8 cellular contexts compared by ENCODE assay signal in the genomic region with DNA sequence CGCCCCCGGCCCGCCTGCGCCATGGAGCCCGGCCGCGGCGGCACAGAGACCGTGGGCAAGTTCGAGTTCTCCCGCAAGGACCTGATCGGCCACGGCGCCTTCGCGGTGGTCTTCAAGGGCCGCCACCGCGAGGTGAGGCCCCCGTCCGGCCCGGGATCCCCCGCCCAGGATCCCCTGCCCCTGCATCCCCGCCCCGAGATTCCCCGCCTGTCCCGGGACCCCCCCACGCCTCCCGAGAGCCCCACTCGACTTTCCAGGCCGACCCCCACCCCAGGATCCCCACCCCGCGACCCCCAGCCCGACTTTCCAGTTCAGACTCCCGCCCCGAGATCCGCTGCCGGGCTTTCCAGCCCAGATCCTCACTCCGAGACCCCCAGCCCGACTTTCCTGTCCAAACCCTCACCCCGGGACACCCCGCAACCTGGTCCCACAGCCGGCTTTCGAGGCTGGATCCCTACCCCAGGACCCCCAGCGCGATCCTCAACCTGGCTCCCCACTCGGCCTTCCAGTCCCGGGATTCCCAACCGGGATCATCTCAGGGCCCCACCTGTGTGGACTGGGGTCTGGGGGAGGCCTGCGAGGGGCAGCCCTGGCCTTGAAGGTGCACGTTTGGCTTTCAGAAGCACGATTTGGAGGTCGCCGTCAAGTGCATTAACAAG. TPM values are rescaled to one million over a fixed set of nuclear protein-coding genes. Genes with fewer than 3 reads are reported as not detected.
DNase-seq lines count a peak whose midpoint lies in the region; ATAC-seq and TF ChIP-seq lines count a peak whose summit lies in the region.

No MANE protein-coding gene starts in this region.

- H3K27ac Mint-ChIP-seq in T-helper 1 cell treated with Interleukin-12 subunit alpha and Interleukin-12 subunit beta and Interleukin-4 antibody, amounts not matched to agents 30 μg/mL and 1 μg/mL, for 36 hours: peak overlapping the region; percentile 82
- peak overlapping the region; percentile 91 for H3K27ac Mint-ChIP-seq in endodermal cell
- H3K27ac Mint-ChIP-seq in naive thymus-derived CD8-positive, alpha-beta T cell: peak overlapping the region; percentile 76 to 96 (median 88)

- TF ChIP-seq CTCF in Panc1 (IDR thresholded peaks at IDR 0.05) (no peak), endodermal cell (conservative IDR thresholded peaks at IDR 0.05) (no peak)

- no peaks in the 10 kb centered on the region for H3K36me3 Mint-ChIP-seq in T-helper 1 cell treated with Interleukin-12 subunit alpha and Interleukin-12 subunit beta and Interleukin-4 antibody, amounts not matched to agents 30 μg/mL and 1 μg/mL, for 36 hours (ENCODE audit: low read depth)
- peaks cover 14% of the 10 kb centered on the region for H3K36me3 Mint-ChIP-seq in endodermal cell (ENCODE audit: low read depth)
- H3K36me3 Mint-ChIP-seq in naive thymus-derived CD8-positive, alpha-beta T cell: peaks cover 0 to 2% (median 0%) of the 10 kb centered on the region in 3 donors

- H3K27me3 ChIP-seq in Panc1 (ENCODE audit: control insufficient read depth, insufficient read depth, low read length) (no peaks in the 10 kb centered on the region), endodermal cell (ENCODE audit: control insufficient read depth, insufficient read depth, low read length, poor library complexity, severe bottlenecking) (no peaks in the 10 kb centered on the region)

- H3K9me3 ChIP-seq in Panc1 (ENCODE audit: control insufficient read depth, insufficient read depth, low read depth, low read length) (no peaks in the 10 kb centered on the region), endodermal cell (ENCODE audit: control insufficient read depth, low read length) (no peaks in the 10 kb centered on the region)

- in situ Hi-C loops in Panc1 (cut with HindIII; ENCODE audit: low pct_unique_long_range_greater_than_20kb, low sequenced_read_pairs): no loop called here

- H3K4me1 ChIP-seq in Panc1 (ENCODE audit: control insufficient read depth, insufficient read depth, low read length): 0 out of 2 replicates have a peak, but pooled peaks cover 4% of the 10 kb centered on the region
- H3K4me1 ChIP-seq in endodermal cell (ENCODE audit: control insufficient read depth, insufficient read depth, low read length): no peaks in the 10 kb centered on the region

- peak overlapping the region; percentile 73 for H3K27ac ChIP-seq in Panc1 (ENCODE audit: low read length)
- H3K27ac ChIP-seq in endodermal cell (ENCODE audit: low read depth, low read length): no peak overlapping the region

- intact Hi-C loops in Panc1 (cut with micrococcal nuclease; ENCODE audit: unreplicated experiment): no loop called here

- H3K36me3 ChIP-seq in Panc1 (ENCODE audit: control insufficient read depth, insufficient read depth, low read length): no peaks in the 10 kb centered on the region
- peaks cover 18% of the 10 kb centered on the region for H3K36me3 ChIP-seq in endodermal cell (ENCODE audit: control insufficient read depth, insufficient read depth, low read length)

- DNase-seq in T-helper 1 cell (no peak), Panc1 (ENCODE audit: low read depth, low spot score) (no peak), endodermal cell (peak; percentile 79), NCI-H1436 (lab: John Stamatoyannopoulos, UW) (no peak), left lobe of liver (ENCODE audit: low spot score) (no peak)
- DNase-seq in naive thymus-derived CD8-positive, alpha-beta T cell: peak in 1 of 10 donors; percentile 34

- H3K4me1 Mint-ChIP-seq in T-helper 1 cell treated with Interleukin-12 subunit alpha and Interleukin-12 subunit beta and Interleukin-4 antibody, amounts not matched to agents 30 μg/mL and 1 μg/mL, for 36 hours (ENCODE audit: low read depth): peaks cover 5% of the 10 kb centered on the region
- peaks cover 9% of the 10 kb centered on the region for H3K4me1 Mint-ChIP-seq in endodermal cell
- peaks cover 9 to 30% (median 21%) of the 10 kb centered on the region in 4 donors for H3K4me1 Mint-ChIP-seq in naive thymus-derived CD8-positive, alpha-beta T cell

- BruUV-seq in Panc1 (replicated peaks; lab: Mats Ljungman, UMichigan): no TSS peak

- CTCF ChIA-PET in Panc1 (lab: Charles Lee): no interaction called here

- peak overlapping the region; percentile 84 for H3K4me3 Mint-ChIP-seq in T-helper 1 cell treated with Interleukin-12 subunit alpha and Interleukin-12 subunit beta and Interleukin-4 antibody, amounts not matched to agents 30 μg/mL and 1 μg/mL, for 36 hours
- H3K4me3 Mint-ChIP-seq in endodermal cell: peak overlapping the region; percentile 79
- H3K4me3 Mint-ChIP-seq in naive thymus-derived CD8-positive, alpha-beta T cell: peak overlapping the region; percentile 75 to 95 (median 88)

- no peaks in the 10 kb centered on the region for H3K9me3 Mint-ChIP-seq in T-helper 1 cell treated with Interleukin-12 subunit alpha and Interleukin-12 subunit beta and Interleukin-4 antibody, amounts not matched to agents 30 μg/mL and 1 μg/mL, for 36 hours
- peaks cover 1% of the 10 kb centered on the region for H3K9me3 Mint-ChIP-seq in endodermal cell
- H3K9me3 Mint-ChIP-seq in naive thymus-derived CD8-positive, alpha-beta T cell: no peaks in the 10 kb centered on the region

- H3K4me3 ChIP-seq in Panc1 (ENCODE audit: low read depth in 2 of 2, low read length in 2 of 2) (peak overlapping the region; percentile 70 to 82), endodermal cell (ENCODE audit: low read length) (peak overlapping the region; percentile 87)

- 2 to 5% methylated on average over 11 to 46 of the region's 54 CpGs for WGBS in endodermal cell (ENCODE audit: insufficient coverage in 1 of 2, insufficient read length in 1 of 2), 2 experiments

- POLR2A ChIA-PET in Panc1 (lab: Charles Lee): no interaction called here
- POLR2A ChIA-PET in naive thymus-derived CD8-positive, alpha-beta T cell (lab: Charles Lee): interaction anchor here (2.1 kb wide), 1 partner anchor 33 kb away, joined by 7 read pairs; no protein-coding TSS in a partner anchor

- H3K9ac ChIP-seq in endodermal cell (ENCODE audit: extremely low read depth, low read length, poor library complexity, severe bottlenecking): peak overlapping the region; percentile 69

- no peaks in the 10 kb centered on the region for H3K27me3 Mint-ChIP-seq in T-helper 1 cell treated with Interleukin-12 subunit alpha and Interleukin-12 subunit beta and Interleukin-4 antibody, amounts not matched to agents 30 μg/mL and 1 μg/mL, for 36 hours (ENCODE audit: low read depth)
- no peaks in the 10 kb centered on the region for H3K27me3 Mint-ChIP-seq in endodermal cell (ENCODE audit: insufficient read depth)
- H3K27me3 Mint-ChIP-seq in naive thymus-derived CD8-positive, alpha-beta T cell: no peaks in the 10 kb centered on the region

- ATAC-seq in Panc1: no peak; the same call in 1 of the 2 replicates
- peak in 1 of 2 donors; percentile 2 for ATAC-seq in naive thymus-derived CD8-positive, alpha-beta T cell
- ATAC-seq in esophagus mucosa: no peak
- ATAC-seq in left lobe of liver: no peak

RNA-seq across cellular contexts. Expression of a gene that starts 0.7 kb away (rescaled TPM):
- 72.1 TPM for total RNA-seq in Panc1 (2021; ENCODE audit: unreplicated experiment)
- 92.3 TPM for polyA plus RNA-seq in Panc1 (2012; ENCODE audit: insufficient read length)
- total RNA-seq in endodermal cell: 100 to 1,000 TPM in 1 of 2 donors, 10 to 100 TPM in 1; 68.0 to 104 TPM
- 50.3 TPM for polyA plus RNA-seq in endodermal cell (2013, experiment 1 of 2)
- polyA plus RNA-seq in endodermal cell (2013, experiment 2 of 2): 43.7 TPM
- total RNA-seq in naive thymus-derived CD8-positive, alpha-beta T cell: 10 to 100 TPM; 47.1 to 54.4 TPM
- under 1 TPM; 0.43 to 0.76 (median 0.68) TPM for polyA plus RNA-seq in naive thymus-derived CD8-positive, alpha-beta T cell
- 12.8 TPM for total RNA-seq in esophagus mucosa
- 40.3 TPM for total RNA-seq in left lobe of liver

RNA-seq across cellular contexts. Expression of a gene that starts 34.0 kb away (rescaled TPM):
- total RNA-seq in Panc1 (2021; ENCODE audit: unreplicated experiment) (108 TPM), endodermal cell (10 to 100 TPM; 37.3 to 56.7 TPM), esophagus mucosa (20.5 TPM), left lobe of liver (19.6 TPM)
- 110 TPM for polyA plus RNA-seq in Panc1 (2012; ENCODE audit: insufficient read length)
- 20.6 TPM for polyA plus RNA-seq in endodermal cell (2013, experiment 1 of 2)
- 15.2 TPM for polyA plus RNA-seq in endodermal cell (2013, experiment 2 of 2)
- total RNA-seq in naive thymus-derived CD8-positive, alpha-beta T cell: 10 to 100 TPM; 56.9 to 57.0 TPM
- polyA plus RNA-seq in naive thymus-derived CD8-positive, alpha-beta T cell: 10 to 100 TPM; 16.9 to 35.1 (median 17.5) TPM

RNA-seq across cellular contexts. Expression of a gene that starts 54.6 kb away (rescaled TPM):
- total RNA-seq in Panc1 (2021; ENCODE audit: unreplicated experiment): 59.4 TPM
- polyA plus RNA-seq in Panc1 (2012; ENCODE audit: insufficient read length): 36.9 TPM
- 10 to 100 TPM; 64.7 to 78.3 TPM for total RNA-seq in endodermal cell
- 42.4 TPM for polyA plus RNA-seq in endodermal cell (2013, experiment 1 of 2)
- 40.7 TPM for polyA plus RNA-seq in endodermal cell (2013, experiment 2 of 2)
- total RNA-seq in naive thymus-derived CD8-positive, alpha-beta T cell: 10 to 100 TPM; 80.6 to 82.5 TPM
- polyA plus RNA-seq in naive thymus-derived CD8-positive, alpha-beta T cell: 1 to 10 TPM; 1.1 to 3.4 (median 2.0) TPM
- 26.1 TPM for total RNA-seq in esophagus mucosa
- total RNA-seq in left lobe of liver: 14.3 TPM
